In the genomic region with DNA sequence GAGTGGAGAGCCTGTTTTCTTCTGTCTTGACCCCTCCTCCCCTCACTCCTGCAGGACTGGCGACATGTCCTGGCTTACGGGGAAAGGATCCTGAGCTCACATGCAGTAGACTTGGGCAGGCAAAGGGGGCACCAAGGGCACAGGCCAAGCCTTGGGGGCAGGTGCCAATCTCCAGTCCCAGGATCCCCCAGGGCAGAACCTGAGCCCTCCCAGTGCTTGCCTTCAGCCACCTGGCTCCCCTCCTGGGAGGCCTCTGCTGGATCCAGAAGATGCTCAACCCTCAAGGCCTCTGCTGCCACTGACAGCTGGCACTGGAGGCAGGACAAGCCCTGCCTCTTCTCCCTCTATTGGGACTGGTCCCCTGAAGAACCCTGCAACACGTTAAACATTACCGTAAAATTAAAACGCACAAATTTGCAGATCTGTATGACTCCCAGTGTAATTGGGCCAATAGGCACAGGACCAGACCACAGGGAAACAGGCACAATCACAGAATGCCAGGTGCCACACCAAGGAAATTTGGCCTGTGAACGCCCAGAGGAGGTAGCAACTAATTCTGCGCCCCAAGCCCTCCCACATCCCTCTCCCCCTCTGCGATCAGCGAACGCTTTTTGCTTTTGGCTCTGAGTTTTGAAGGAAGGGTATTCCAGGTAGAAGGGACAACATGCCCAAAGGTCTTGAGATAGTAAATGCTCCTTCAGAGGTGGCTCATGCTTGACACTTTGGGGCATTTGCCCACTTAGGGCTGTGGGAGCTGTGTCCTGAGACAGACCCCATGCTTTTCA, we compare ENCODE assay signal across 8 cellular contexts. TPM values are rescaled to one million over a fixed set of nuclear protein-coding genes. Genes with fewer than 3 reads are reported as not detected.
DNase-seq lines count a peak whose midpoint lies in the region; ATAC-seq lines count a peak whose summit lies in the region.

No MANE protein-coding gene starts in this region.

- intact Hi-C loops in posterior cingulate gyrus (cut with DNase I): loop anchor here (5.0 to 10.0 kb wide), 2 partner anchors 96 to 124 kb away; partner anchors contain the start of genes PI4KA and SNAP29

- DNase-seq in activated T-cell treated with anti-CD3 and anti-CD28 coated beads, Interleukin-2, amount 50 U/mL, for 72 hours: no peak
- no peak for DNase-seq in posterior cingulate gyrus
- DNase-seq in glomerular visceral epithelial cell (ENCODE audit: extremely low spot score): no peak
- DNase-seq in T1000 (lab: John Stamatoyannopoulos, UW): no peak

- H3K4me3 Mint-ChIP-seq in activated T-cell treated with anti-CD3 and anti-CD28 coated beads, Interleukin-2, amount 50 U/mL, for 72 hours: peak overlapping the region; percentile 95 to 97
- peak overlapping the region; percentile 95 for H3K4me3 Mint-ChIP-seq in stimulated activated memory B cell treated with anti-CD40 and anti-IgM and Interleukin-4, amounts not matched to agents 10 μg/mL and 1 μg/mL and 100 μg/mL, for 72 hours

- peaks cover 3 to 6% of the 10 kb centered on the region in 2 donors for H3K9me3 Mint-ChIP-seq in activated T-cell treated with anti-CD3 and anti-CD28 coated beads, Interleukin-2, amount 50 U/mL, for 72 hours
- peaks cover 3% of the 10 kb centered on the region for H3K9me3 Mint-ChIP-seq in stimulated activated memory B cell treated with anti-CD40 and anti-IgM and Interleukin-4, amounts not matched to agents 10 μg/mL and 1 μg/mL and 100 μg/mL, for 72 hours

- H3K27me3 Mint-ChIP-seq in activated T-cell treated with anti-CD3 and anti-CD28 coated beads, Interleukin-2, amount 50 U/mL, for 72 hours (ENCODE audit: low read depth): no peaks in the 10 kb centered on the region
- no peaks in the 10 kb centered on the region for H3K27me3 Mint-ChIP-seq in stimulated activated memory B cell treated with anti-CD40 and anti-IgM and Interleukin-4, amounts not matched to agents 10 μg/mL and 1 μg/mL and 100 μg/mL, for 72 hours

- H3K4me1 Mint-ChIP-seq in activated T-cell treated with anti-CD3 and anti-CD28 coated beads, Interleukin-2, amount 50 U/mL, for 72 hours (ENCODE audit: low read depth): peaks cover 52% of the 10 kb centered on the region
- peaks cover 49% of the 10 kb centered on the region for H3K4me1 Mint-ChIP-seq in stimulated activated memory B cell treated with anti-CD40 and anti-IgM and Interleukin-4, amounts not matched to agents 10 μg/mL and 1 μg/mL and 100 μg/mL, for 72 hours

- H3K4me3 ChIP-seq in iPS-11a (ENCODE audit: low read depth, low read length): peak overlapping the region; percentile 85

- H3K36me3 Mint-ChIP-seq in activated T-cell treated with anti-CD3 and anti-CD28 coated beads, Interleukin-2, amount 50 U/mL, for 72 hours (ENCODE audit: insufficient read depth in 2 of 2): peaks cover 5 to 11% of the 10 kb centered on the region in 2 donors
- peaks cover 13% of the 10 kb centered on the region for H3K36me3 Mint-ChIP-seq in stimulated activated memory B cell treated with anti-CD40 and anti-IgM and Interleukin-4, amounts not matched to agents 10 μg/mL and 1 μg/mL and 100 μg/mL, for 72 hours

- ATAC-seq in HG03097 (IDR thresholded peaks at IDR 0.05; ENCODE audit: low FRiP score, unreplicated experiment): peak; percentile 7
- ATAC-seq in activated T-cell treated with anti-CD3 and anti-CD28 coated beads, Interleukin-2, amount 50 U/mL, for 72 hours (replicated peaks in 1 of 2): no peak
- no peak for ATAC-seq in stimulated activated memory B cell treated with anti-CD40 and anti-IgM and Interleukin-4, amounts not matched to agents 10 μg/mL and 1 μg/mL and 100 μg/mL, for 72 hours
- no peak for ATAC-seq in GM19395 (IDR thresholded peaks at IDR 0.05; ENCODE audit: unreplicated experiment)

- H3K27ac Mint-ChIP-seq in activated T-cell treated with anti-CD3 and anti-CD28 coated beads, Interleukin-2, amount 50 U/mL, for 72 hours: peak overlapping the region; percentile 88
- H3K27ac Mint-ChIP-seq in stimulated activated memory B cell treated with anti-CD40 and anti-IgM and Interleukin-4, amounts not matched to agents 10 μg/mL and 1 μg/mL and 100 μg/mL, for 72 hours: peak overlapping the region; percentile 92

RNA-seq across cellular contexts. Expression of gene LZTR1, which starts 1.0 kb away (rescaled TPM):
- 10 to 100 TPM; 30.6 to 42.8 TPM for total RNA-seq in activated T-cell treated with anti-CD3 and anti-CD28 coated beads, Interleukin-2, amount 50 U/mL, for 72 hours

RNA-seq across cellular contexts. Expression of gene AIFM3, which starts 14.1 kb away (rescaled TPM):
- total RNA-seq in activated T-cell treated with anti-CD3 and anti-CD28 coated beads, Interleukin-2, amount 50 U/mL, for 72 hours: under 1 TPM in 1 of 2 donors, not detected in 1; 0.58 TPM

RNA-seq across cellular contexts. Expression of gene THAP7, which starts 20.8 kb away (rescaled TPM):
- 10 to 100 TPM; 29.5 to 31.2 TPM for total RNA-seq in activated T-cell treated with anti-CD3 and anti-CD28 coated beads, Interleukin-2, amount 50 U/mL, for 72 hours

RNA-seq across cellular contexts. Expression of gene P2RX6, which starts 33.8 kb away (rescaled TPM):
- under 1 TPM; 0.29 to 0.30 TPM for total RNA-seq in activated T-cell treated with anti-CD3 and anti-CD28 coated beads, Interleukin-2, amount 50 U/mL, for 72 hours

RNA-seq across cellular contexts. Expression of gene SLC7A4, which starts 51.2 kb away (rescaled TPM):
- not detected for total RNA-seq in activated T-cell treated with anti-CD3 and anti-CD28 coated beads, Interleukin-2, amount 50 U/mL, for 72 hours
